ENCODE assay signal across 8 cellular contexts in genomic region chr10:97426776-97427570, GRCh38. TPM values are rescaled to one million over a fixed set of nuclear protein-coding genes. Genes with fewer than 3 reads are reported as not detected.
DNase-seq lines count a peak whose midpoint lies in the region; ATAC-seq and TF ChIP-seq lines count a peak whose summit lies in the region.

No MANE protein-coding gene starts in this region.

- CTCF ChIA-PET in mammary epithelial cell (lab: Charles Lee; ENCODE audit: low non-redundant PET), result no interaction called here

- peak overlapping the region; percentile 97 for H3K9ac ChIP-seq in mammary epithelial cell (ENCODE audit: insufficient read depth, low read length)

- TF ChIP-seq POLR2A in NB4 (IDR thresholded peaks at IDR 0.05; ENCODE audit: extremely low read depth, insufficient read length) (no peak), uterus (IDR thresholded peaks at IDR 0.05) (no peak)

- no TSS peak for BruUV-seq in mammary epithelial cell (replicated peaks; lab: Mats Ljungman, UMichigan)

- peak; percentile 58 for DNase-seq in NB4 (ENCODE audit: low read depth)
- DNase-seq in mammary epithelial cell, result no peak
- no peak for DNase-seq in memory B cell (ENCODE audit: low spot score in 2 of 2)
- no peak for DNase-seq in uterus
- no peak for DNase-seq in mesenteric fat pad (ENCODE audit: low spot score)

- H3K27ac ChIP-seq in C4-2B (peak overlapping the region; percentile 99), mammary epithelial cell (ENCODE audit: insufficient read depth, low read depth, low read length) (peak overlapping the region; percentile 86), uterus (peak overlapping the region; percentile 84 to 91)

- H3K4me3 Mint-ChIP-seq in memory B cell, result peak overlapping the region; percentile 89

- H3K27me3 ChIP-seq in mammary epithelial cell (ENCODE audit: insufficient read depth, low read length) (no peaks in the 10 kb centered on the region), uterus (no peaks in the 10 kb centered on the region)

- no peaks in the 10 kb centered on the region for H3K27me3 Mint-ChIP-seq in memory B cell

- H3K27ac Mint-ChIP-seq in memory B cell, result peak overlapping the region; percentile 92

- peak overlapping the region; percentile 74 for H3K4me2 ChIP-seq in mammary epithelial cell (ENCODE audit: insufficient read depth, low read depth, low read length)

- peaks cover 2% of the 10 kb centered on the region for H4K20me1 ChIP-seq in mammary epithelial cell (ENCODE audit: insufficient read depth, low read length)

- H3K36me3 ChIP-seq in mammary epithelial cell (ENCODE audit: insufficient read depth, low read length), result peaks cover 18% of the 10 kb centered on the region
- H3K36me3 ChIP-seq in uterus, result no peaks in the 10 kb centered on the region

- in situ Hi-C loops in mammary epithelial cell (cut with MboI; ENCODE audit: low sequenced_read_pairs in 2 of 2), result no loop called here

- no peaks in the 10 kb centered on the region for H3K9me3 Mint-ChIP-seq in memory B cell

- peak overlapping the region; percentile 27 for H2AFZ ChIP-seq in mammary epithelial cell (ENCODE audit: low read depth, low read length)

- H3K4me1 ChIP-seq in mammary epithelial cell (ENCODE audit: insufficient read depth, low read length) (peaks cover 16% of the 10 kb centered on the region), uterus (peaks cover 0 to 5% of the 10 kb centered on the region in 2 donors)

- intact Hi-C loops in mammary epithelial cell (cut with micrococcal nuclease) (loop anchor here (1.0 to 2.0 kb wide), 2 partner anchors 20 kb away; partner anchors contain the start of genes EXOSC1 and ZDHHC16), uterus (cut with DNase I; ENCODE audit: low total_unique reads) (no loop called here)

- TF ChIP-seq CTCF in C4-2B (conservative IDR thresholded peaks at IDR 0.05) (no peak), NB4 (IDR thresholded peaks at IDR 0.05; ENCODE audit: low read depth, low read length) (no peak), mammary epithelial cell (conservative IDR thresholded peaks at IDR 0.05 in 1 of 2, IDR thresholded peaks at IDR 0.05 in 1 of 2; ENCODE audit: extremely low read depth in 1 of 2, insufficient read depth in 1 of 2, low read depth in 1 of 2, low read length in 2 of 2) (no peak), uterus (IDR thresholded peaks at IDR 0.05) (no peak)

- H3K79me2 ChIP-seq in mammary epithelial cell (ENCODE audit: insufficient read depth, low read length), result peaks cover 72% of the 10 kb centered on the region

- no peak for ATAC-seq in memory B cell (ENCODE audit: low read depth)
- ATAC-seq in GM21515 (IDR thresholded peaks at IDR 0.05; ENCODE audit: unreplicated experiment), result no peak
- no peak for ATAC-seq in GM19035 (IDR thresholded peaks at IDR 0.05; ENCODE audit: unreplicated experiment)

- 2% methylated on average over 29 of the region's 34 CpGs for WGBS in mammary epithelial cell (ENCODE audit: low coverage, missing lambda C conversion rate)

- dilution Hi-C loops in mammary epithelial cell (cut with HindIII; ENCODE audit: low sequenced_read_pairs), result no loop called here

- H3K9me3 ChIP-seq in mammary epithelial cell (replicated peaks; ENCODE audit: insufficient read depth, low read length) (no peaks in the 10 kb centered on the region), uterus (no peaks in the 10 kb centered on the region)

- peaks cover 27% of the 10 kb centered on the region for H3K4me1 Mint-ChIP-seq in memory B cell

- peaks cover 8% of the 10 kb centered on the region for H3K36me3 Mint-ChIP-seq in memory B cell

- H3K4me3 ChIP-seq in NB4 (ENCODE audit: low read depth, low read length), result peak overlapping the region; percentile 97
- H3K4me3 ChIP-seq in mammary epithelial cell (replicated peaks in 1 of 3; ENCODE audit: insufficient read depth in 1 of 3, low read depth in 2 of 3, low read length in 3 of 3), result peak overlapping the region; percentile 83 to 98 (median 97)
- H3K4me3 ChIP-seq in uterus, result peak overlapping the region; percentile 64 to 80

RNA-seq across cellular contexts. Expression of gene PGAM1, which starts 1.0 kb away (rescaled TPM):
- total RNA-seq in mammary epithelial cell (100 to 1,000 TPM; 380 to 517 TPM), uterus (100 to 1,000 TPM; 106 to 142 (median 127) TPM), mesenteric fat pad (190 TPM)
- 977 TPM for polyA plus RNA-seq in mammary epithelial cell
- polyA minus RNA-seq in mammary epithelial cell, result 666 TPM

RNA-seq across cellular contexts. Expression of gene EXOSC1, which starts 18.8 kb away (rescaled TPM):
- total RNA-seq in mammary epithelial cell (10 to 100 TPM; 35.8 to 37.0 TPM), uterus (100 to 1,000 TPM in 1 of 4 donors, 10 to 100 TPM in 3; 26.7 to 349 (median 48.3) TPM), mesenteric fat pad (21.2 TPM)
- 43.2 TPM for polyA plus RNA-seq in mammary epithelial cell
- 28.6 TPM for polyA minus RNA-seq in mammary epithelial cell

RNA-seq across cellular contexts. Expression of gene ZDHHC16, which starts 19.0 kb away (rescaled TPM):
- 10 to 100 TPM; 46.3 to 61.3 TPM for total RNA-seq in mammary epithelial cell
- 85.7 TPM for polyA plus RNA-seq in mammary epithelial cell
- polyA minus RNA-seq in mammary epithelial cell, result 161 TPM
- total RNA-seq in uterus, result 10 to 100 TPM in 2 of 4 donors, 1 to 10 TPM in 2; 1.8 to 31.8 (median 19.0) TPM
- 28.0 TPM for total RNA-seq in mesenteric fat pad

RNA-seq across cellular contexts. Expression of gene RRP12, which starts 25.8 kb away (rescaled TPM):
- total RNA-seq in mammary epithelial cell (10 to 100 TPM; 35.8 to 63.1 TPM), uterus (10 to 100 TPM; 14.8 to 27.6 (median 25.0) TPM), mesenteric fat pad (38.6 TPM)
- 16.3 TPM for polyA plus RNA-seq in mammary epithelial cell
- 102 TPM for polyA minus RNA-seq in mammary epithelial cell
